In the genomic region with DNA sequence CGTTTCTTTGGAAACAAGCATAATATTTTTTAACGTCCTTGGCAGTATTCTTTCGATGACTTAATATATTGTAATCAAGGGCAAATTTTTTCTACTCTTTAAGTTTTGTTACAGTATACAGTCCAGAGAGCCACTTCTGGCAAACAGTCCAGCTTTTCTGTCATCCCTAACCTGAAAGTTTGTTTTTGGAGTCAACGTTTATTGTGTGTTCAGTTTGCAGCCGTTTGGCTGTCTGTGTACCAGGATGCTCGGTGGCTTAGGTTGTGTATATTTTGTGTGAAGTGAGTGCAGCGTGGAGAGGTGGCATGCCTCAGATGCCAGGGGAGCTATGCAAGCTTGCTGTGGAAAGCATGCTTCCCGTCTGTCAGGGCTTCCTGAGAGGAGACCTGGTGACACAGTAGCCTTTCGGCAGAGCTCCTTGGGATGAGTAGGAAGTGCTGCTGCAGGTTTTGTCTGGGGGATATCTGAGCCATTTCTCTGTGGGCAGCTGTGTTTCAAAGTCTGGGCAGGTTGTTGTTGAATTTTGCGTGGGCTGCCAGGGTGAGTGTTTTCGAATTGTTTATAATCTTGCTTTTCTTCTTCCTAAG, we compare ENCODE assay signal across 12 cellular contexts. TPM values are rescaled to one million over a fixed set of nuclear protein-coding genes. Genes with fewer than 3 reads are reported as not detected.
DNase-seq lines count a peak whose midpoint lies in the region; ATAC-seq, FAIRE-seq and TF ChIP-seq lines count a peak whose summit lies in the region.
"Had no signal": no experiment of that assay in that cellular context is flagged by ENCODE, and none has a peak within 500 bp of the region (broad histone marks: within the 10 kb centered on the region; RNA-seq: fewer than 3 reads in every experiment).

No MANE protein-coding gene starts in this region.

- intact Hi-C loops in testis (cut with DNase I; ENCODE audit: low total_unique reads) = no loop called here

- ATAC-seq in HG02852 (IDR thresholded peaks at IDR 0.05; ENCODE audit: unreplicated experiment) = no peak

- H3K4me3 Mint-ChIP-seq in endodermal cell = no peak overlapping the region
- no peak overlapping the region for H3K4me3 Mint-ChIP-seq in activated CD4-positive, alpha-beta T cell treated with anti-CD3 and anti-CD28 coated beads, Interleukin-2, amount 10 ng/mL, durations not matched to agents 7 days and 5 days

- CTCF ChIA-PET in activated CD4-positive, alpha-beta T cell treated with anti-CD3 and anti-CD28 coated beads, Interleukin-2, amount 10 ng/mL, durations not matched to agents 7 days and 5 days (lab: Charles Lee) = interaction anchor here (1.4 kb wide), 1 partner anchor 12 kb away, joined by 4 read pairs; no protein-coding TSS in a partner anchor

- H3K4me1 ChIP-seq in endodermal cell (ENCODE audit: control insufficient read depth, insufficient read depth, low read length) (peaks cover 7% of the 10 kb centered on the region), testis (peaks cover 21% of the 10 kb centered on the region)

- H3K4me1 Mint-ChIP-seq in endodermal cell = peaks cover 34% of the 10 kb centered on the region
- no peaks in the 10 kb centered on the region for H3K4me1 Mint-ChIP-seq in activated CD4-positive, alpha-beta T cell treated with anti-CD3 and anti-CD28 coated beads, Interleukin-2, amount 10 ng/mL, durations not matched to agents 7 days and 5 days

- H3K27me3 Mint-ChIP-seq in endodermal cell (ENCODE audit: insufficient read depth) = no peaks in the 10 kb centered on the region
- peaks cover 6% of the 10 kb centered on the region for H3K27me3 Mint-ChIP-seq in activated CD4-positive, alpha-beta T cell treated with anti-CD3 and anti-CD28 coated beads, Interleukin-2, amount 10 ng/mL, durations not matched to agents 7 days and 5 days

- TF ChIP-seq CTCF in endodermal cell (conservative IDR thresholded peaks at IDR 0.05) (no peak), testis (IDR thresholded peaks at IDR 0.05) (no peak)

- H3K9me3 ChIP-seq in endodermal cell (ENCODE audit: control insufficient read depth, low read length) (no peaks in the 10 kb centered on the region), testis (no peaks in the 10 kb centered on the region)
- H3K9me3 ChIP-seq: adrenal gland, tibial nerve had no signal

- H3K4me3 ChIP-seq in endodermal cell (ENCODE audit: low read length) (no peak overlapping the region), testis (no peak overlapping the region)
- H3K4me3 ChIP-seq: adrenal gland, tibial nerve had no signal

- H3K9ac ChIP-seq in endodermal cell (ENCODE audit: extremely low read depth, low read length, poor library complexity, severe bottlenecking) = no peak overlapping the region

- no peaks in the 10 kb centered on the region for H3K9me3 Mint-ChIP-seq in endodermal cell
- H3K9me3 Mint-ChIP-seq in activated CD4-positive, alpha-beta T cell treated with anti-CD3 and anti-CD28 coated beads, Interleukin-2, amount 10 ng/mL, durations not matched to agents 7 days and 5 days = no peaks in the 10 kb centered on the region

- peak overlapping the region; percentile 8 for H3K27ac Mint-ChIP-seq in endodermal cell
- H3K27ac Mint-ChIP-seq in activated CD4-positive, alpha-beta T cell treated with anti-CD3 and anti-CD28 coated beads, Interleukin-2, amount 10 ng/mL, durations not matched to agents 7 days and 5 days = no peak overlapping the region

- peak; percentile 92 for FAIRE-seq in HTR-8/SVneo (lab: Jason Lieb, UNC)

- H3K27me3 ChIP-seq in endodermal cell (ENCODE audit: control insufficient read depth, insufficient read depth, low read length, poor library complexity, severe bottlenecking) (no peaks in the 10 kb centered on the region), testis (no peaks in the 10 kb centered on the region)
- H3K27me3 ChIP-seq: adrenal gland, tibial nerve had no signal

- WGBS in endodermal cell (ENCODE audit: insufficient coverage in 1 of 2, insufficient read length in 1 of 2), 2 experiments = 87 to 94% methylated on average over 3 to 11 of the region's 11 CpGs
- WGBS in testis, 2 donors = 28 to 50% methylated on average over 10 to 11 of the region's 11 CpGs

- POLR2A ChIA-PET in activated CD4-positive, alpha-beta T cell treated with anti-CD3 and anti-CD28 coated beads, Interleukin-2, amount 10 ng/mL, durations not matched to agents 7 days and 5 days (lab: Charles Lee) = no interaction called here

- H3K36me3 ChIP-seq in endodermal cell (ENCODE audit: control insufficient read depth, insufficient read depth, low read length) = peaks cover 16% of the 10 kb centered on the region
- H3K36me3 ChIP-seq in testis (ENCODE audit: low read depth, missing control alignments) = no peaks in the 10 kb centered on the region
- H3K36me3 ChIP-seq: adrenal gland, tibial nerve had no signal

- peaks cover 6% of the 10 kb centered on the region for H3K36me3 Mint-ChIP-seq in endodermal cell (ENCODE audit: low read depth)
- peaks cover 5% of the 10 kb centered on the region for H3K36me3 Mint-ChIP-seq in activated CD4-positive, alpha-beta T cell treated with anti-CD3 and anti-CD28 coated beads, Interleukin-2, amount 10 ng/mL, durations not matched to agents 7 days and 5 days (ENCODE audit: low read depth)

- no peak for TF ChIP-seq POLR2A in testis (IDR thresholded peaks at IDR 0.05)

- H3K27ac ChIP-seq in endodermal cell (ENCODE audit: low read depth, low read length) = no peak overlapping the region
- H3K27ac ChIP-seq in testis = peak overlapping the region; percentile 8 to 74
- H3K27ac ChIP-seq: adrenal gland had no signal

- DNase-seq in HTR-8/SVneo (ENCODE audit: insufficient read length, low spot score) = peak; percentile 48
- DNase-seq in endodermal cell = peak; percentile 51
- peak; percentile 40 for DNase-seq in left kidney (ENCODE audit: low read depth, low spot score)
- peak; percentile 42 for DNase-seq in testis
- no peak for DNase-seq in NK-92 treated with Interleukin-12 subunit alpha and Interleukin-12 subunit beta, amount 100 ng/mL, for 24 hours (lab: John Stamatoyannopoulos, UW)
- DNase-seq in NCI-H1436 (lab: John Stamatoyannopoulos, UW) = no peak
- no peak for DNase-seq in activated CD4-positive, alpha-beta T cell treated with anti-CD3 and anti-CD28 coated beads, Interleukin-2, amount 10 ng/mL, durations not matched to agents 7 days and 5 days
- DNase-seq: DND-41, KBM-7 had no signal

RNA-seq across cellular contexts. Expression of gene MAP3K20, which starts 14.7 kb away (rescaled TPM):
- total RNA-seq in endodermal cell (10 to 100 TPM; 29.4 to 29.9 TPM), testis (10 to 100 TPM; 20.7 to 30.8 TPM)
- polyA plus RNA-seq in endodermal cell (2013, experiment 1 of 2) = 13.5 TPM
- polyA plus RNA-seq in endodermal cell (2013, experiment 2 of 2) = 14.0 TPM
- 25.3 TPM for polyA plus RNA-seq in testis (ENCODE audit: insufficient read depth, low read depth, low replicate concordance)
- 10 to 100 TPM; 14.5 to 15.1 TPM for total RNA-seq in activated CD4-positive, alpha-beta T cell treated with anti-CD3 and anti-CD28 coated beads, Interleukin-2, amount 10 ng/mL, durations not matched to agents 7 days and 5 days

Comparison
In these comparisons a context has a peak if more than half of its experiments do, and no peak if none do; other contexts are left out.
1. DNase-seq: peak in HTR-8/SVneo (single experiment), endodermal cell (single experiment), left kidney (single experiment) and testis (single experiment); none in NK-92 treated with Interleukin-12 subunit alpha and Interleukin-12 subunit beta, amount 100 ng/mL, for 24 hours (single experiment), NCI-H1436 (single experiment) and activated CD4-positive, alpha-beta T cell treated with anti-CD3 and anti-CD28 coated beads, Interleukin-2, amount 10 ng/mL, durations not matched to agents 7 days and 5 days (single experiment).